16 cellular contexts compared by ENCODE assay signal in genomic region chr10:58372630-58373445, GRCh38. TPM values are rescaled to one million over a fixed set of nuclear protein-coding genes. Genes with fewer than 3 reads are reported as not detected.
DNase-seq lines count a peak whose midpoint lies in the region; ATAC-seq and TF ChIP-seq lines count a peak whose summit lies in the region.
"Had no signal": no experiment of that assay in that cellular context is flagged by ENCODE, and none has a peak within 500 bp of the region (broad histone marks: within the 10 kb centered on the region; RNA-seq: fewer than 3 reads in every experiment).

No MANE protein-coding gene starts in this region.

- H3K27me3 ChIP-seq in OCI-LY3 (ENCODE audit: low read depth, low read length): no peaks in the 10 kb centered on the region

- H3K36me3 ChIP-seq in OCI-LY3 (replicated peaks; ENCODE audit: low read depth, low read length): no peaks in the 10 kb centered on the region

- no peak overlapping the region for H3K27ac Mint-ChIP-seq in Calu3 (ENCODE audit: unreplicated experiment)
- H3K27ac Mint-ChIP-seq: activated CD4-positive, alpha-beta memory T cell treated with anti-CD3 and anti-CD28 coated beads for 36 hours had no signal

- H2AFZ ChIP-seq in OCI-LY3 (ENCODE audit: low read depth, low read length): no peak overlapping the region
- H2AFZ ChIP-seq: PC-9 had no signal

- no peaks in the 10 kb centered on the region for H3K4me1 Mint-ChIP-seq in Calu3 (ENCODE audit: low read depth, unreplicated experiment)

- no peak overlapping the region for H3K4me3 Mint-ChIP-seq in Calu3 (ENCODE audit: low read depth, unreplicated experiment)
- H3K4me3 Mint-ChIP-seq: activated CD4-positive, alpha-beta memory T cell treated with anti-CD3 and anti-CD28 coated beads for 36 hours had no signal

- intact Hi-C loops in Calu3 (cut with micrococcal nuclease; ENCODE audit: unreplicated experiment): no loop called here

- H3K9ac ChIP-seq in OCI-LY3 (ENCODE audit: low read length): no peak overlapping the region

- no peak overlapping the region for H3K4me3 ChIP-seq in OCI-LY3 (ENCODE audit: low read length)
- H3K4me3 ChIP-seq: PC-9 had no signal

- H4K20me1 ChIP-seq in OCI-LY3 (ENCODE audit: insufficient read depth, low read length): no peaks in the 10 kb centered on the region

- BruUV-seq in Calu3 (replicated peaks; lab: Mats Ljungman, UMichigan): no TSS peak

- H3K27me3 Mint-ChIP-seq in Calu3 (ENCODE audit: unreplicated experiment): no peaks in the 10 kb centered on the region
- H3K27me3 Mint-ChIP-seq: activated CD4-positive, alpha-beta memory T cell treated with anti-CD3 and anti-CD28 coated beads for 36 hours had no signal

- no peaks in the 10 kb centered on the region for H3K9me3 ChIP-seq in OCI-LY3 (ENCODE audit: insufficient read depth, low read length)

- peaks cover 23% of the 10 kb centered on the region for H3K4me1 ChIP-seq in OCI-LY3 (ENCODE audit: low read length)

- CTCF ChIA-PET in Calu3 (lab: Charles Lee): interaction anchor here (0.5 to 1.4 kb wide), 2 partner anchors 12 to 63 kb away, joined by 3 to 6 read pairs; partner anchors contain the start of gene TFAM

- H3K4me2 ChIP-seq in OCI-LY3 (ENCODE audit: low read length): peak overlapping the region; percentile 44
- H3K4me2 ChIP-seq: PC-9 had no signal

- H3K27ac ChIP-seq in OCI-LY3 (ENCODE audit: low read length): peak overlapping the region; percentile 46
- H3K27ac ChIP-seq: HL-60, PC-9 had no signal

- H3K36me3 Mint-ChIP-seq in Calu3 (ENCODE audit: insufficient read depth, unreplicated experiment): no peaks in the 10 kb centered on the region
- H3K36me3 Mint-ChIP-seq: activated CD4-positive, alpha-beta memory T cell treated with anti-CD3 and anti-CD28 coated beads for 36 hours had no signal

- TF ChIP-seq CTCF in OCI-LY3 (IDR thresholded peaks at IDR 0.05; ENCODE audit: low read depth, low read length): no peak
- TF ChIP-seq CTCF in Calu3 (IDR thresholded peaks at IDR 0.05; ENCODE audit: unreplicated experiment): no peak

- DNase-seq in Calu3: no peak
- DNase-seq in NCI-H2196 treated with DMSO at 0.1 percent for 48 hours (lab: John Stamatoyannopoulos, UW; ENCODE audit: unreplicated experiment): no peak
- DNase-seq in COLO668 (lab: John Stamatoyannopoulos, UW; ENCODE audit: unreplicated experiment): no peak
- no peak for DNase-seq in GDM1 (lab: John Stamatoyannopoulos, UW)
- DNase-seq: activated CD4-positive, alpha-beta memory T cell treated with anti-CD3 and anti-CD28 coated beads for 36 hours; activated effector memory CD4-positive, alpha-beta T cell treated with Interleukin-2 at 50 U/mL for 16 hours; effector CD8-positive, alpha-beta T cell; foreskin melanocyte; PC-9; stimulated activated CD4-positive, alpha-beta T cell treated with anti-CD3 and anti-CD28 coated beads, Interleukin-2, amount 100 ng/mL, for 48 hours; stimulated activated naive CD4-positive, alpha-beta T cell treated with Interleukin-2 at 50 U/mL for 16 hours had no signal

- H3K79me2 ChIP-seq in OCI-LY3 (ENCODE audit: low read length): no peaks in the 10 kb centered on the region

- ATAC-seq in GM18499 (IDR thresholded peaks at IDR 0.05; ENCODE audit: insufficient read depth, unreplicated experiment) (peak; percentile 48), GM21360 (IDR thresholded peaks at IDR 0.05; ENCODE audit: unreplicated experiment) (peak; percentile 78), HG02973 (IDR thresholded peaks at IDR 0.05; ENCODE audit: unreplicated experiment) (peak; percentile 90)

- H3K9me3 Mint-ChIP-seq in Calu3 (ENCODE audit: low read depth, unreplicated experiment): no peaks in the 10 kb centered on the region
- H3K9me3 Mint-ChIP-seq: activated CD4-positive, alpha-beta memory T cell treated with anti-CD3 and anti-CD28 coated beads for 36 hours had no signal

RNA-seq across cellular contexts. Expression of gene TFAM, which starts 12.4 kb away (rescaled TPM):
- total RNA-seq in Calu3 (2022): 91.8 and 94.3 TPM in 2 replicates

RNA-seq across cellular contexts. Expression of gene UBE2D1, which starts 38.0 kb away (rescaled TPM):
- 22.9 and 25.6 TPM in 2 replicates for total RNA-seq in Calu3 (2022)
